Comparison of ENCODE assay signal across 10 cellular contexts in the genomic region with DNA sequence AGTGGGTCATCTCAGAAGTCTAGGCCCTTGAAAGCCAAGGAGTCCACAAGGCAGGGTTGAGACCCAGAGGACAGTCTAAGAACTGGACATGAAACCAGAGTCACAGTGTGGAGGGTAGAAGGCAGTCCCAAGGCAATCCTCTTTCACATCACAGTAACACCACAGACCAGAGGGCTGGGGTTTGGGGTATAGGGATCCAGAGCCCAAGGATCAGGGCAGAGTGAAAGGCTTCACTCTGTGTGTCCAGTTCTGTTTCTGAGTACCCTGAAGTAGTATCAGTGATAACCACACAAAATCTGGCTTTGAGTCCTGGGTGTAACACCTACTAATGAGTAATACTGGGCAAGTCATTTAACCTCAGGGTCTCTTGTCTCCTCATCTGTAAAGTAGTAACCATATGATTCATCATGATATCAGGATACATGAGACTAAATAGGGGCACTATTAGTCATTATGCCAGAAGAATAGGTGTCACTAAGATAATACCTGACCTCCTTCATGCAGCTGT.
A peak's percentile ranks its signal among the peaks of the same experiment; 100 is the strongest.
DNase-seq lines count a peak whose midpoint lies in the region; ATAC-seq and TF ChIP-seq lines count a peak whose summit lies in the region.
"Had no signal": no experiment of that assay in that cellular context is flagged by ENCODE, and none has a peak within 500 bp of the region (broad histone marks: within the 10 kb centered on the region; RNA-seq: fewer than 3 reads in every experiment).

No MANE protein-coding gene starts in this region.

- H3K4me1 ChIP-seq in skeletal muscle satellite cell (ENCODE audit: control insufficient read depth, insufficient read depth, low read length): peaks cover 10% of the 10 kb centered on the region
- H3K4me1 ChIP-seq in MM.1S (ENCODE audit: low read length): no peaks in the 10 kb centered on the region
- no peaks in the 10 kb centered on the region for H3K4me1 ChIP-seq in hepatocyte (ENCODE audit: insufficient read depth)
- H3K4me1 ChIP-seq: SJSA1 had no signal

- H3K79me2 ChIP-seq in MM.1S (ENCODE audit: low read length): no peaks in the 10 kb centered on the region
- no peaks in the 10 kb centered on the region for H3K79me2 ChIP-seq in hepatocyte

- no peaks in the 10 kb centered on the region for H3K36me3 ChIP-seq in skeletal muscle satellite cell (ENCODE audit: insufficient read depth, low read length)
- H3K36me3 ChIP-seq in MM.1S (replicated peaks; ENCODE audit: insufficient read depth, low read length): no peaks in the 10 kb centered on the region
- H3K36me3 ChIP-seq in hepatocyte (replicated peaks; ENCODE audit: insufficient read depth, low read depth): no peaks in the 10 kb centered on the region
- H3K36me3 ChIP-seq: SJSA1 had no signal

- H3K9me2 ChIP-seq in MM.1S (replicated peaks; ENCODE audit: insufficient read depth, low read length) (no peaks in the 10 kb centered on the region), hepatocyte (replicated peaks; ENCODE audit: insufficient read depth) (no peaks in the 10 kb centered on the region)

- no peaks in the 10 kb centered on the region for H4K20me1 ChIP-seq in MM.1S (ENCODE audit: insufficient read depth, low read length)
- no peaks in the 10 kb centered on the region for H4K20me1 ChIP-seq in hepatocyte (ENCODE audit: insufficient read depth, poor library complexity, severe bottlenecking)

- peak overlapping the region; percentile 30 for H3K4me2 ChIP-seq in skeletal muscle satellite cell (ENCODE audit: low read length)
- no peak overlapping the region for H3K4me2 ChIP-seq in MM.1S (ENCODE audit: low read depth, low read length)
- H3K4me2 ChIP-seq in hepatocyte: no peak overlapping the region

- H3K9ac ChIP-seq in skeletal muscle satellite cell (ENCODE audit: low read depth, low read length) (no peak overlapping the region), MM.1S (ENCODE audit: low read length) (no peak overlapping the region)

- H3K27ac ChIP-seq in RWPE1 (no peak overlapping the region), MM.1S (ENCODE audit: low read length) (no peak overlapping the region), hepatocyte (no peak overlapping the region)
- H3K27ac ChIP-seq: C4-2B, SJSA1 had no signal

- H3K27me3 ChIP-seq in skeletal muscle satellite cell (ENCODE audit: control insufficient read depth, insufficient read depth, low read length) (no peaks in the 10 kb centered on the region), MM.1S (replicated peaks; ENCODE audit: insufficient read depth, low read length) (no peaks in the 10 kb centered on the region), hepatocyte (no peaks in the 10 kb centered on the region)
- H3K27me3 ChIP-seq: SJSA1 had no signal

- no peak overlapping the region for H2AFZ ChIP-seq in MM.1S (ENCODE audit: low read length)
- no peak overlapping the region for H2AFZ ChIP-seq in hepatocyte

- no peaks in the 10 kb centered on the region for H3F3A ChIP-seq in MM.1S (ENCODE audit: insufficient read depth, low read length)

- ATAC-seq in HG02678 (IDR thresholded peaks at IDR 0.05; ENCODE audit: unreplicated experiment): peak; percentile 90

- H3K4me3 ChIP-seq in skeletal muscle satellite cell (ENCODE audit: low read length): no peak overlapping the region
- H3K4me3 ChIP-seq in MM.1S (ENCODE audit: low read length): no peak overlapping the region
- H3K4me3 ChIP-seq in hepatocyte: no peak overlapping the region
- H3K4me3 ChIP-seq: SJSA1 had no signal

- TF ChIP-seq CTCF in RWPE1 (conservative IDR thresholded peaks at IDR 0.05; ENCODE audit: low read depth) (no peak), MM.1S (IDR thresholded peaks at IDR 0.05; ENCODE audit: low read length) (no peak), hepatocyte (IDR thresholded peaks at IDR 0.05; ENCODE audit: poor library complexity) (no peak)

- CTCF ChIA-PET in RWPE1 (lab: Yijun Ruan, JAX): no interaction called here

- DNase-seq in activated T-cell treated with anti-CD3 and anti-CD28 coated beads for 48 hours (ENCODE audit: low read depth) (peak; percentile 1), activated T-cell treated with anti-CD3 and anti-CD28 coated beads for 4 hours (no peak), RWPE1 (ENCODE audit: low spot score) (peak; percentile 88), MM.1S (no peak), nucleus accumbens (lab: John Stamatoyannopoulos, UW) (no peak), hepatocyte (ENCODE audit: low spot score) (no peak)

- H3K9me3 ChIP-seq in skeletal muscle satellite cell (replicated peaks; ENCODE audit: low read length): no peaks in the 10 kb centered on the region
- H3K9me3 ChIP-seq in MM.1S (replicated peaks; ENCODE audit: insufficient read depth, low read length): no peaks in the 10 kb centered on the region
- no peaks in the 10 kb centered on the region for H3K9me3 ChIP-seq in hepatocyte (ENCODE audit: low read depth)
- H3K9me3 ChIP-seq: SJSA1 had no signal

- POLR2A ChIA-PET in RWPE1 (lab: Yijun Ruan, JAX; ENCODE audit: low non-redundant PET): no interaction called here

Comparison
In these comparisons a context has a peak if more than half of its experiments do, and no peak if none do; other contexts are left out.
1. DNase-seq: peak in activated T-cell treated with anti-CD3 and anti-CD28 coated beads for 48 hours (single experiment) and RWPE1 (single experiment); none in activated T-cell treated with anti-CD3 and anti-CD28 coated beads for 4 hours (single experiment), MM.1S (single experiment), nucleus accumbens (0 of 56) and hepatocyte (single experiment).